Comparison of ENCODE assay signal across 8 cellular contexts in the genomic region with DNA sequence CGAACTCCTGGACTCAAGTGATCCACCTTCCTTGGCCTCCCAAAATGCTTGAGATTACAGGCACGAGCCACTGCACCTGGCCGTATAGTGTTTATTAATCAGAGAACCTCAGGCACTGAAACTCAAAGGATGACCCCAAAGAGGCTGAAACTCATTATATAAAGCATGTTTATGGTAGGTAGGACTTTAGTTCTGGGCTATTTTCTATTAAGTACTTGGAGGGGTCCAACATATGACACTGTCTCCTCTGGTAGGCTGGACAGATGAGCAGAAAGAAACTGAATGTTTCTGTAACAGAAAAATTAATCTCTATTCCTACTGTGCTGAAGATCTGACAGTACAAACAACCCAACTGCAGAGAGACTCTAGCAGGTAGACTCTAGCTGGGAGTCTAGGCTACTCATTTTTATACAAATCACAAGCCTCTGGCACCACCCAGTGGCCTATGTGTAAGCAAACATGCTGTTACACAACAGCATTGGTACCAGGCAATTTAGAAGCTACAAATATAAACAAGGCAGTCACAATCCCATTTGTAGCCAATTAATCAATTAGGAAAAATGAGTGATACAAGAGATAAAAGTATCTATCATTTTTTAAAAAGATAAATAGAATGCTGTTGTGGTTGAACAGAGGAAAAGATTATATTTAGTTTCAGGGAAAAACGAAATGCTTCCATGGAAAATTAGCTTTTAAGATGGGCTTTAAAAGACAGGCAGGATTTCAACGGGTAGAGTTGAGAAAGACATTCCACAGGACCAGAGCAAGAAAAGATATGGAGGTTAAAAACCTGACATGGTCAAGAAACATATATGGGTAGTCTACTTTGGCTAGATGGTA. TPM values are rescaled to one million over a fixed set of nuclear protein-coding genes. Genes with fewer than 3 reads are reported as not detected.
DNase-seq lines count a peak whose midpoint lies in the region; ATAC-seq and TF ChIP-seq lines count a peak whose summit lies in the region.

No MANE protein-coding gene starts in this region.

- TF ChIP-seq CTCF in WI38 (IDR thresholded peaks at IDR 0.05; ENCODE audit: low read depth, low read length) (peak; percentile 50; the same call in 1 of the 2 replicates), chondrocyte (IDR thresholded peaks at IDR 0.05) (peak; percentile 88)

- peak; percentile 82 for DNase-seq in ELR (ENCODE audit: low read depth)
- DNase-seq in NCI-H2196 (lab: John Stamatoyannopoulos, UW; ENCODE audit: unreplicated experiment) = peak; percentile 80
- DNase-seq in chondrocyte (ENCODE audit: low spot score) = no peak
- DNase-seq in left colon = peak; percentile 48 to 66
- peak; percentile 30 to 57 for DNase-seq in stimulated activated CD4-positive, alpha-beta T cell treated with anti-CD3 and anti-CD28 coated beads, Interleukin-4, amount 100 ng/mL, for 4 hours

- ATAC-seq in HG02759 (IDR thresholded peaks at IDR 0.05; ENCODE audit: unreplicated experiment) (peak; percentile 78), left colon (peak; percentile 99), GM19328 (IDR thresholded peaks at IDR 0.05; ENCODE audit: unreplicated experiment) (no peak)

- H3K27ac Mint-ChIP-seq in chondrocyte (ENCODE audit: unreplicated experiment) = no peak overlapping the region

- peaks cover 29% of the 10 kb centered on the region for H3K4me1 Mint-ChIP-seq in chondrocyte (ENCODE audit: low read depth)

- no peaks in the 10 kb centered on the region for H3K9me3 Mint-ChIP-seq in chondrocyte (ENCODE audit: low read depth)

- H3K4me3 ChIP-seq in WI38 (ENCODE audit: low read depth, low read length) = no peak overlapping the region

- intact Hi-C loops in left colon (cut with DNase I, micrococcal nuclease) = loop anchor here in 1 of 2 donors (10.0 kb wide), 1 partner anchor 147 kb away; no protein-coding TSS in a partner anchor

- H3K4me3 Mint-ChIP-seq in chondrocyte (ENCODE audit: unreplicated experiment) = no peak overlapping the region

- no peaks in the 10 kb centered on the region for H3K27me3 Mint-ChIP-seq in chondrocyte (ENCODE audit: low read depth)

- H3K36me3 Mint-ChIP-seq in chondrocyte (ENCODE audit: low read depth) = peaks cover 3% of the 10 kb centered on the region

RNA-seq across cellular contexts. Expression of a gene that starts 10.4 kb away (rescaled TPM):
- total RNA-seq in chondrocyte (88.4 to 130 TPM (median 93.7 TPM) in 3 replicates), left colon (10 to 100 TPM; 83.3 to 92.8 TPM)

RNA-seq across cellular contexts. Expression of a gene that starts 33.0 kb away (rescaled TPM):
- total RNA-seq in chondrocyte (40.9 to 52.9 TPM (median 43.8 TPM) in 3 replicates), left colon (10 to 100 TPM; 57.3 to 70.1 TPM)

RNA-seq across cellular contexts. Expression of a gene that starts 46.7 kb away (rescaled TPM):
- total RNA-seq in chondrocyte (166 to 335 TPM (median 325 TPM) in 3 replicates), left colon (10 to 100 TPM; 26.2 to 42.4 TPM)
